ENCODE assay signal across 12 cellular contexts in genomic region chr2:55097083-55097461, GRCh38. TPM values are rescaled to one million over a fixed set of nuclear protein-coding genes. Genes with fewer than 3 reads are reported as not detected.
DNase-seq lines count a peak whose midpoint lies in the region; ATAC-seq and TF ChIP-seq lines count a peak whose summit lies in the region.
"Had no signal": no experiment of that assay in that cellular context is flagged by ENCODE, and none has a peak within 500 bp of the region (broad histone marks: within the 10 kb centered on the region; RNA-seq: fewer than 3 reads in every experiment).

No MANE protein-coding gene starts in this region.

- H3K27me3 ChIP-seq in esophagus muscularis mucosa (no peaks in the 10 kb centered on the region), neutrophil (no peaks in the 10 kb centered on the region), upper lobe of left lung (no peaks in the 10 kb centered on the region)

- WGBS in esophagus muscularis mucosa, result 75% methylated on average over 1 of the region's 1 CpG
- WGBS in upper lobe of left lung, 2 donors, result 65 to 67% methylated on average over 1 of the region's 1 CpG

- no peak for TF ChIP-seq CTCF in esophagus muscularis mucosa (IDR thresholded peaks at IDR 0.05)
- TF ChIP-seq CTCF in neutrophil (IDR thresholded peaks at IDR 0.05), result no peak
- no peak for TF ChIP-seq CTCF in upper lobe of left lung (IDR thresholded peaks at IDR 0.05)
- TF ChIP-seq CTCF in GM10248 (IDR thresholded peaks at IDR 0.05; ENCODE audit: control extremely low read depth, extremely low read depth, low read depth, missing control alignments), result no peak

- peak; percentile 41 for DNase-seq in DMS 273 (lab: John Stamatoyannopoulos, UW; ENCODE audit: unreplicated experiment)
- DNase-seq in DMS 273 treated with DMSO at 0.1 percent for 48 hours (lab: John Stamatoyannopoulos, UW), result no peak
- no peak for DNase-seq in esophagus muscularis mucosa (ENCODE audit: extremely low spot score)
- no peak for DNase-seq in upper lobe of left lung
- no peak for DNase-seq in GM10248 (ENCODE audit: extremely low spot score)
- no peak for DNase-seq in sciatic nerve (ENCODE audit: low spot score)
- DNase-seq: PC-3; stimulated activated naive B cell treated with anti-CD40 and anti-IgM and Interleukin-4, amounts not matched to agents 10 μg/mL and 1 μg/mL and 100 μg/mL, for 72 hours; T-cell had no signal

- H3K4me1 ChIP-seq in esophagus muscularis mucosa (peaks cover 36 to 64% (median 59%) of the 10 kb centered on the region in 4 donors), neutrophil (ENCODE audit: control insufficient read depth in 1 of 2, insufficient read depth in 1 of 2, low read depth in 1 of 2, low read length in 1 of 2) (peaks cover 78 to 85% of the 10 kb centered on the region in 2 experiments), upper lobe of left lung (peaks cover 37 to 79% (median 49%) of the 10 kb centered on the region in 4 donors)

- POLR2A ChIA-PET in GM10248 (lab: Yijun Ruan, JAX), result no interaction called here

- no peak for TF ChIP-seq POLR2A in esophagus muscularis mucosa (IDR thresholded peaks at IDR 0.05; ENCODE audit: low read depth)
- TF ChIP-seq POLR2A in upper lobe of left lung (IDR thresholded peaks at IDR 0.05), result no peak

- intact Hi-C loops in esophagus muscularis mucosa (cut with DNase I) (loop anchor here (5.0 kb wide), 1 partner anchor 45 kb away; the partner anchor contains the start of gene RTN4), sciatic nerve (cut with DNase I) (no loop called here)

- TF ChIP-seq EP300 in esophagus muscularis mucosa (IDR thresholded peaks at IDR 0.05), result no peak
- no peak for TF ChIP-seq EP300 in upper lobe of left lung (IDR thresholded peaks at IDR 0.05)

- peak overlapping the region; percentile 70 to 86 (median 71) for H3K27ac ChIP-seq in esophagus muscularis mucosa (replicated peaks in 1 of 4)
- H3K27ac ChIP-seq in neutrophil, result peak overlapping the region; percentile 88
- peak overlapping the region; percentile 26 to 85 (median 66) for H3K27ac ChIP-seq in upper lobe of left lung
- H3K27ac ChIP-seq: 22Rv1 had no signal

- H3K9me3 ChIP-seq in esophagus muscularis mucosa (no peaks in the 10 kb centered on the region), neutrophil (no peaks in the 10 kb centered on the region), upper lobe of left lung (no peaks in the 10 kb centered on the region)

- H3K36me3 ChIP-seq in esophagus muscularis mucosa (no peaks in the 10 kb centered on the region), neutrophil (no peaks in the 10 kb centered on the region), upper lobe of left lung (no peaks in the 10 kb centered on the region)

- H3K4me3 ChIP-seq in esophagus muscularis mucosa, result no peak overlapping the region
- H3K4me3 ChIP-seq in neutrophil (ENCODE audit: low read depth in 1 of 2, low read length in 1 of 2), result no peak overlapping the region
- H3K4me3 ChIP-seq in upper lobe of left lung, result no peak overlapping the region

- ATAC-seq in upper lobe of left lung (ENCODE audit: low FRiP score in 2 of 2) (no peak), sciatic nerve (no peak), HG03045 (IDR thresholded peaks at IDR 0.05; ENCODE audit: unreplicated experiment) (no peak)
- ATAC-seq: PC-3; stimulated activated naive B cell treated with anti-CD40 and anti-IgM and Interleukin-4, amounts not matched to agents 10 μg/mL and 1 μg/mL and 100 μg/mL, for 72 hours; T-cell had no signal

- CTCF ChIA-PET in GM10248 (lab: Yijun Ruan, JAX), result interaction anchor here (1.3 to 3.1 kb wide), 3 partner anchors 8 to 27 kb away, joined by 3 to 9 read pairs (median 5); no protein-coding TSS in a partner anchor

RNA-seq across cellular contexts. Expression of gene RTN4, which starts 46.8 kb away (rescaled TPM):
- total RNA-seq in esophagus muscularis mucosa (100 to 1,000 TPM; 214 to 272 (median 251) TPM), upper lobe of left lung (100 to 1,000 TPM; 128 to 345 (median 233) TPM), sciatic nerve (254 TPM)
